14 cellular contexts compared by ENCODE assay signal in the genomic region with DNA sequence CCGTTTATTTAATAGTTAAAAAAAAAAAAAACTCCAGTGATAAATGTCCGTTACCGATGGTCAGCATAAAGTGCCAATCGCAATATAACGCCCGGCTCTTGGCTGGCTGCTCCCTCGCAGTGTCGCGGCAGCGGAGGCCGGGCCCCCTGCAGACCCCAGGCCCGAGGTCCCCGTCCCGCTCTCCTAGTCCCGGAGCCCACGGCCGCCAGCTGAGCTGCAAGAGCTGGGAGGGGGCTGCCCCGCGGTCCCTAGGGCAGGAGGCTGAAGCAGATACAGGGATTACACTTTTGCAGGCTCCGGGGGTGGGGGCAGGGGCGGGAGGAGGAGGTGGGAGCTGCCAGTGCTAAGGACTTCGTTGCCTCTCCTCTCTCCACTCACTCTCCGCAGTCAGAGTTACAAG. TPM values are rescaled to one million over a fixed set of nuclear protein-coding genes. Genes with fewer than 3 reads are reported as not detected.
A peak's percentile ranks its signal among the peaks of the same experiment; 100 is the strongest.
DNase-seq lines count a peak whose midpoint lies in the region; ATAC-seq and TF ChIP-seq lines count a peak whose summit lies in the region.
"Had no signal": no experiment of that assay in that cellular context is flagged by ENCODE, and none has a peak within 500 bp of the region (broad histone marks: within the 10 kb centered on the region; RNA-seq: fewer than 3 reads in every experiment).

No MANE protein-coding gene starts in this region.

- H3K4me3 Mint-ChIP-seq in naive thymus-derived CD8-positive, alpha-beta T cell = peak overlapping the region in 8 of 10 donors; percentile 28 to 94 (median 67)
- no peak overlapping the region for H3K4me3 Mint-ChIP-seq in activated CD8-positive, alpha-beta T cell treated with anti-CD3 and anti-CD28 coated beads for 36 hours

- DNase-seq in right cardiac atrium (peak in 1 of 3 donors; percentile 61), left cardiac atrium (no peak), choroid plexus epithelial cell (ENCODE audit: low read depth) (no peak), DMS114 treated with DMSO at 0.1 percent for 48 hours (lab: John Stamatoyannopoulos, UW; ENCODE audit: unreplicated experiment) (no peak), stomach (no peak), OCI-M2 (lab: John Stamatoyannopoulos, UW; ENCODE audit: unreplicated experiment) (no peak)
- DNase-seq in naive thymus-derived CD8-positive, alpha-beta T cell = no peak
- DNase-seq in activated CD8-positive, alpha-beta T cell treated with anti-CD3 and anti-CD28 coated beads for 36 hours = no peak
- DNase-seq: head of caudate nucleus, NCI-H2081, NCI-H82, SIG-M5 had no signal

- 50% methylated on average over 23 of the region's 23 CpGs for WGBS in right cardiac atrium
- WGBS in stomach, 5 donors = 41 to 62% (median 57%) methylated on average over 22 to 23 of the region's 23 CpGs

- peaks cover 0 to 30% (median 21%) of the 10 kb centered on the region in 4 donors for H3K36me3 ChIP-seq in stomach
- H3K36me3 ChIP-seq: pancreas had no signal

- H3K4me3 ChIP-seq in right cardiac atrium (ENCODE audit: low read length) = peak overlapping the region; percentile 12
- H3K4me3 ChIP-seq in choroid plexus epithelial cell (ENCODE audit: low read depth, low read length) = peak overlapping the region; percentile 28
- peak overlapping the region in 2 of 4 donors; percentile 19 for H3K4me3 ChIP-seq in stomach
- H3K4me3 ChIP-seq: vagina had no signal

- H3K9me3 ChIP-seq in right cardiac atrium (ENCODE audit: control insufficient read depth, low read length) (no peaks in the 10 kb centered on the region), stomach (no peaks in the 10 kb centered on the region)
- H3K9me3 ChIP-seq: pancreas, vagina had no signal

- no peak for TF ChIP-seq CTCF in choroid plexus epithelial cell (conservative IDR thresholded peaks at IDR 0.05; ENCODE audit: low read depth, low read length)
- no peak for TF ChIP-seq CTCF in activated CD8-positive, alpha-beta T cell treated with anti-CD3 and anti-CD28 coated beads for 36 hours (IDR thresholded peaks at IDR 0.05)
- TF ChIP-seq CTCF in stomach (IDR thresholded peaks at IDR 0.05) = no peak

- H3K4me1 ChIP-seq in right cardiac atrium (ENCODE audit: control insufficient read depth, insufficient read depth, low read length) (peaks cover 11% of the 10 kb centered on the region), stomach (peaks cover 7 to 60% (median 33%) of the 10 kb centered on the region in 4 donors)

- POLR2A ChIA-PET in naive thymus-derived CD8-positive, alpha-beta T cell (lab: Charles Lee) = interaction anchor here (1.1 to 2.6 kb wide), 2 partner anchors 9 to 12 kb away, joined by 4 to 7 read pairs; no protein-coding TSS in a partner anchor
- POLR2A ChIA-PET in activated CD8-positive, alpha-beta T cell treated with anti-CD3 and anti-CD28 coated beads for 36 hours (lab: Charles Lee) = no interaction called here

- no peak overlapping the region for H3K27ac Mint-ChIP-seq in naive thymus-derived CD8-positive, alpha-beta T cell
- no peak overlapping the region for H3K27ac Mint-ChIP-seq in activated CD8-positive, alpha-beta T cell treated with anti-CD3 and anti-CD28 coated beads for 36 hours

- CTCF ChIA-PET in activated CD8-positive, alpha-beta T cell treated with anti-CD3 and anti-CD28 coated beads for 36 hours (lab: Charles Lee) = interaction anchor here (1.1 to 4.7 kb wide), 3 partner anchors 8 to 20 kb away, joined by 3 to 56 read pairs (median 3); a partner anchor contains a TSS

- intact Hi-C loops in right cardiac atrium (cut with DNase I) = loop anchor here in 2 of 4 donors (5.0 to 10.0 kb wide), 3 partner anchors 357 to 511 kb away; no protein-coding TSS in a partner anchor
- intact Hi-C loops in left cardiac atrium (cut with DNase I) = loop anchor here in 1 of 2 donors (10.0 kb wide), 3 partner anchors 317 to 467 kb away; no protein-coding TSS in a partner anchor
- intact Hi-C loops in activated CD8-positive, alpha-beta T cell treated with anti-CD3 and anti-CD28 coated beads for 36 hours (cut with micrococcal nuclease) = loop anchor here (5.0 to 10.0 kb wide), 2 partner anchors 511 to 797 kb away; no protein-coding TSS in a partner anchor
- intact Hi-C loops in stomach (cut with DNase I; ENCODE audit: low total_unique reads) = loop anchor here (10.0 kb wide), 1 partner anchor 513 kb away; no protein-coding TSS in a partner anchor

- H3K27ac ChIP-seq in right cardiac atrium (ENCODE audit: low read length) = no peak overlapping the region
- H3K27ac ChIP-seq in stomach = peak overlapping the region in 1 of 5 donors; percentile 22
- H3K27ac ChIP-seq: pancreas, vagina had no signal

- no peak for TF ChIP-seq EP300 in stomach (IDR thresholded peaks at IDR 0.05)

- no peak for TF ChIP-seq POLR2A in stomach (IDR thresholded peaks at IDR 0.05)

- peaks cover 0 to 7% (median 4%) of the 10 kb centered on the region in 3 donors for H3K36me3 Mint-ChIP-seq in naive thymus-derived CD8-positive, alpha-beta T cell
- H3K36me3 Mint-ChIP-seq in activated CD8-positive, alpha-beta T cell treated with anti-CD3 and anti-CD28 coated beads for 36 hours (ENCODE audit: low read depth) = peaks cover 5% of the 10 kb centered on the region

- peaks cover 22 to 56% (median 43%) of the 10 kb centered on the region in 4 donors for H3K4me1 Mint-ChIP-seq in naive thymus-derived CD8-positive, alpha-beta T cell
- H3K4me1 Mint-ChIP-seq in activated CD8-positive, alpha-beta T cell treated with anti-CD3 and anti-CD28 coated beads for 36 hours (ENCODE audit: low read depth) = peaks cover 25% of the 10 kb centered on the region

- peaks cover 0 to 3% (median 0%) of the 10 kb centered on the region in 9 donors for H3K9me3 Mint-ChIP-seq in naive thymus-derived CD8-positive, alpha-beta T cell
- no peaks in the 10 kb centered on the region for H3K9me3 Mint-ChIP-seq in activated CD8-positive, alpha-beta T cell treated with anti-CD3 and anti-CD28 coated beads for 36 hours

- H3K27me3 Mint-ChIP-seq in naive thymus-derived CD8-positive, alpha-beta T cell = peaks cover 43 to 76% (median 63%) of the 10 kb centered on the region in 5 donors
- peaks cover 62% of the 10 kb centered on the region for H3K27me3 Mint-ChIP-seq in activated CD8-positive, alpha-beta T cell treated with anti-CD3 and anti-CD28 coated beads for 36 hours

- H3K27me3 ChIP-seq in right cardiac atrium (ENCODE audit: control insufficient read depth, insufficient read depth) = no peaks in the 10 kb centered on the region
- H3K27me3 ChIP-seq in stomach = peaks cover 0 to 74% (median 55%) of the 10 kb centered on the region in 3 donors
- H3K27me3 ChIP-seq: vagina had no signal

- ATAC-seq in right cardiac atrium (no peak), left cardiac atrium (no peak)
- no peak for ATAC-seq in naive thymus-derived CD8-positive, alpha-beta T cell
- no peak for ATAC-seq in activated CD8-positive, alpha-beta T cell treated with anti-CD3 and anti-CD28 coated beads for 36 hours
- ATAC-seq: pancreas had no signal

RNA-seq across cellular contexts. Expression of a gene that starts 6.9 kb away (rescaled TPM):
- total RNA-seq in right cardiac atrium (10 to 100 TPM in 1 of 4 donors, 1 to 10 TPM in 3; 5.7 to 26.5 (median 8.7) TPM), left cardiac atrium (10 to 100 TPM; 59.7 to 67.9 TPM), stomach (10 to 100 TPM in 2 of 5 donors, 1 to 10 TPM in 3; 1.2 to 39.4 (median 6.2) TPM)
- polyA plus RNA-seq in right cardiac atrium (9.6 TPM), stomach (1 to 10 TPM; 3.6 to 7.0 (median 5.5) TPM)
- not detected for total RNA-seq in naive thymus-derived CD8-positive, alpha-beta T cell
- polyA plus RNA-seq in naive thymus-derived CD8-positive, alpha-beta T cell = not detected
- not detected for total RNA-seq in activated CD8-positive, alpha-beta T cell treated with anti-CD3 and anti-CD28 coated beads for 36 hours
